Comparison of ENCODE assay signal across 15 cellular contexts in genomic region chr20:32252189-32252588, GRCh38. TPM values are rescaled to one million over a fixed set of nuclear protein-coding genes. Genes with fewer than 3 reads are reported as not detected.
DNase-seq lines count a peak whose midpoint lies in the region; ATAC-seq, FAIRE-seq and TF ChIP-seq lines count a peak whose summit lies in the region.
"Had no signal": no experiment of that assay in that cellular context is flagged by ENCODE, and none has a peak within 500 bp of the region (broad histone marks: within the 10 kb centered on the region; RNA-seq: fewer than 3 reads in every experiment).

No MANE protein-coding gene starts in this region.

- peak; percentile 80 for ATAC-seq in activated naive CD8-positive, alpha-beta T cell treated with anti-CD3 and anti-CD28 coated beads, Interleukin-2, amount 50 U/mL, for 24 hours
- ATAC-seq in upper lobe of left lung (ENCODE audit: low FRiP score in 2 of 2): no peak
- ATAC-seq in GM18858 (IDR thresholded peaks at IDR 0.05; ENCODE audit: unreplicated experiment): no peak
- ATAC-seq: HCT116 had no signal

- H3K4me3 Mint-ChIP-seq in activated naive CD8-positive, alpha-beta T cell treated with anti-CD3 and anti-CD28 coated beads, Interleukin-2, amount 50 U/mL, for 24 hours: peak overlapping the region; percentile 79
- H3K4me3 Mint-ChIP-seq: brain had no signal

- H3K4me1 Mint-ChIP-seq in activated naive CD8-positive, alpha-beta T cell treated with anti-CD3 and anti-CD28 coated beads, Interleukin-2, amount 50 U/mL, for 24 hours: peaks cover 87% of the 10 kb centered on the region

- H3K27ac Mint-ChIP-seq in activated naive CD8-positive, alpha-beta T cell treated with anti-CD3 and anti-CD28 coated beads, Interleukin-2, amount 50 U/mL, for 24 hours: peak overlapping the region; percentile 98
- H3K27ac Mint-ChIP-seq: brain, progenitor cell of endocrine pancreas had no signal

- no peak for TF ChIP-seq CTCF in right atrium auricular region (IDR thresholded peaks at IDR 0.05)
- TF ChIP-seq CTCF in upper lobe of left lung (IDR thresholded peaks at IDR 0.05): no peak

- H3K4me3 ChIP-seq in right atrium auricular region (no peak overlapping the region), upper lobe of left lung (no peak overlapping the region)
- H3K4me3 ChIP-seq: BLaER1 had no signal

- DNase-seq in GM12891 (ENCODE audit: insufficient read length, low spot score) (no peak), right atrium auricular region (ENCODE audit: low spot score) (no peak), upper lobe of left lung (no peak), kidney tubule cell (ENCODE audit: low spot score) (no peak)
- peak; percentile 89 for DNase-seq in activated CD8-positive, alpha-beta memory T cell treated with anti-CD3 and anti-CD28 coated beads for 24 hours
- peak; percentile 92 for DNase-seq in activated naive CD8-positive, alpha-beta T cell treated with anti-CD3 and anti-CD28 coated beads, Interleukin-2, amount 50 U/mL, for 24 hours
- peak; percentile 21 for DNase-seq in stimulated activated CD8-positive, alpha-beta memory T cell treated with anti-CD3 and anti-CD28 coated beads, Interleukin-15, amount 100 ng/mL, for 1 hour (ENCODE audit: low read depth)
- DNase-seq: GF-D8, NCI-H1694 treated with DMSO at 0.1 percent for 48 hours, substantia nigra had no signal

- H3K36me3 ChIP-seq in right atrium auricular region (no peaks in the 10 kb centered on the region), upper lobe of left lung (no peaks in the 10 kb centered on the region)
- H3K36me3 ChIP-seq: BLaER1 had no signal

- FAIRE-seq in GM12891 (lab: Jason Lieb, UNC): peak; percentile 23

- no peaks in the 10 kb centered on the region for H3K27me3 ChIP-seq in right atrium auricular region
- no peaks in the 10 kb centered on the region for H3K27me3 ChIP-seq in upper lobe of left lung
- H3K27me3 ChIP-seq: BLaER1 had no signal

- H3K9me3 Mint-ChIP-seq in activated naive CD8-positive, alpha-beta T cell treated with anti-CD3 and anti-CD28 coated beads, Interleukin-2, amount 50 U/mL, for 24 hours: peaks cover 5% of the 10 kb centered on the region
- H3K9me3 Mint-ChIP-seq: brain had no signal

- WGBS in upper lobe of left lung, 2 donors: 85 to 86% methylated on average over 6 of the region's 6 CpGs

- no peaks in the 10 kb centered on the region for H3K27me3 Mint-ChIP-seq in activated naive CD8-positive, alpha-beta T cell treated with anti-CD3 and anti-CD28 coated beads, Interleukin-2, amount 50 U/mL, for 24 hours
- H3K27me3 Mint-ChIP-seq: brain, progenitor cell of endocrine pancreas had no signal

- H3K9me3 ChIP-seq in right atrium auricular region (no peaks in the 10 kb centered on the region), upper lobe of left lung (no peaks in the 10 kb centered on the region)
- H3K9me3 ChIP-seq: BLaER1 had no signal

- H3K27ac ChIP-seq in right atrium auricular region: no peak overlapping the region
- H3K27ac ChIP-seq in upper lobe of left lung: no peak overlapping the region
- H3K27ac ChIP-seq: BLaER1 had no signal

- no peaks in the 10 kb centered on the region for H3K4me1 ChIP-seq in right atrium auricular region
- no peaks in the 10 kb centered on the region for H3K4me1 ChIP-seq in upper lobe of left lung

- peaks cover 22% of the 10 kb centered on the region for H3K36me3 Mint-ChIP-seq in activated naive CD8-positive, alpha-beta T cell treated with anti-CD3 and anti-CD28 coated beads, Interleukin-2, amount 50 U/mL, for 24 hours (ENCODE audit: low read depth)
- H3K36me3 Mint-ChIP-seq: brain had no signal

- TF ChIP-seq POLR2A in GM12891 (IDR thresholded peaks at IDR 0.05; ENCODE audit: low read depth, low read length): no peak
- TF ChIP-seq POLR2A in upper lobe of left lung (IDR thresholded peaks at IDR 0.05): no peak

- TF ChIP-seq EP300 in upper lobe of left lung (IDR thresholded peaks at IDR 0.05): no peak

TF ChIP-seq in GM12891, 5 proteins besides CTCF, POLR2A, EP300 and RAD21:
- TF ChIP-seq POU2F2 (IDR thresholded peaks at IDR 0.05; ENCODE audit: low read depth, low read length) (no peak), SPI1 (IDR thresholded peaks at IDR 0.05; ENCODE audit: low read depth, low read length) (peak; percentile 29; the same call in 1 of the 2 replicates)

RNA-seq across cellular contexts. Expression of gene KIF3B, which starts 25.3 kb away (rescaled TPM):
- polyA plus RNA-seq in GM12891 (2012; ENCODE audit: low read depth, missing spikeins): 10.7 TPM
- total RNA-seq in right atrium auricular region (10 to 100 TPM; 10.7 to 16.4 TPM), upper lobe of left lung (10 to 100 TPM; 14.7 to 37.5 (median 26.7) TPM)

RNA-seq across cellular contexts. Expression of gene POFUT1, which starts 44.5 kb away (rescaled TPM):
- polyA plus RNA-seq in GM12891 (2012; ENCODE audit: low read depth, missing spikeins): 10.7 TPM
- total RNA-seq in right atrium auricular region: 10 to 100 TPM; 26.8 to 31.6 TPM
- 10 to 100 TPM; 12.6 to 31.5 (median 26.5) TPM for total RNA-seq in upper lobe of left lung

RNA-seq across cellular contexts. Expression of gene PLAGL2, which starts 44.6 kb away (rescaled TPM):
- polyA plus RNA-seq in GM12891 (2012; ENCODE audit: low read depth, missing spikeins): 11.4 TPM
- 1 to 10 TPM; 7.0 to 8.1 TPM for total RNA-seq in right atrium auricular region
- 10 to 100 TPM; 11.4 to 17.1 (median 14.1) TPM for total RNA-seq in upper lobe of left lung

Comparison
In these comparisons a context has a peak if more than half of its experiments do, and no peak if none do; other contexts are left out.
1. DNase-seq: peak in activated CD8-positive, alpha-beta memory T cell treated with anti-CD3 and anti-CD28 coated beads for 24 hours (single experiment), activated naive CD8-positive, alpha-beta T cell treated with anti-CD3 and anti-CD28 coated beads, Interleukin-2, amount 50 U/mL, for 24 hours (single experiment) and stimulated activated CD8-positive, alpha-beta memory T cell treated with anti-CD3 and anti-CD28 coated beads, Interleukin-15, amount 100 ng/mL, for 1 hour (single experiment); none in GM12891 (single experiment), right atrium auricular region (single experiment), upper lobe of left lung (0 of 2) and kidney tubule cell (single experiment).